ENCODE assay signal across 1 cellular context in genomic region chr4:147299205-147299604, GRCh38.
TF ChIP-seq lines count a peak whose summit lies in the region.

No MANE protein-coding gene starts in this region.

TF ChIP-seq in IMR-90, 13 proteins besides CTCF, POLR2A, EP300 and RAD21:
- TF ChIP-seq RFX5 (IDR thresholded peaks at IDR 0.05; ENCODE audit: low read depth, low read length) (no peak), ELK1 (IDR thresholded peaks at IDR 0.05; ENCODE audit: borderline replicate concordance, low read depth, low read length) (no peak), MAZ (IDR thresholded peaks at IDR 0.05; ENCODE audit: borderline replicate concordance, low read depth, low read length) (no peak), CHD1 (IDR thresholded peaks at IDR 0.05; ENCODE audit: low read depth, low read length) (no peak), MXI1 (IDR thresholded peaks at IDR 0.05; ENCODE audit: borderline replicate concordance, low read depth, low read length) (no peak), MAFK (IDR thresholded peaks at IDR 0.05; ENCODE audit: low read depth, low read length) (no peak), SMC3 (IDR thresholded peaks at IDR 0.05; ENCODE audit: low read depth, low read length) (no peak), CEBPB (IDR thresholded peaks at IDR 0.05; ENCODE audit: low read depth, low read length) (no peak), NFE2L2 (IDR thresholded peaks at IDR 0.05; ENCODE audit: low read depth, low read length) (no peak), BHLHE40 (IDR thresholded peaks at IDR 0.05; ENCODE audit: low read depth, low read length) (no peak), FOS (IDR thresholded peaks at IDR 0.05; ENCODE audit: low read depth, low read length) (no peak), USF2 (IDR thresholded peaks at IDR 0.05; ENCODE audit: low read depth, low read length) (no peak), RCOR1 (IDR thresholded peaks at IDR 0.05; ENCODE audit: insufficient replicate concordance, low read length) (no peak)
